Comparison of ENCODE assay signal across 26 cellular contexts in the genomic region with DNA sequence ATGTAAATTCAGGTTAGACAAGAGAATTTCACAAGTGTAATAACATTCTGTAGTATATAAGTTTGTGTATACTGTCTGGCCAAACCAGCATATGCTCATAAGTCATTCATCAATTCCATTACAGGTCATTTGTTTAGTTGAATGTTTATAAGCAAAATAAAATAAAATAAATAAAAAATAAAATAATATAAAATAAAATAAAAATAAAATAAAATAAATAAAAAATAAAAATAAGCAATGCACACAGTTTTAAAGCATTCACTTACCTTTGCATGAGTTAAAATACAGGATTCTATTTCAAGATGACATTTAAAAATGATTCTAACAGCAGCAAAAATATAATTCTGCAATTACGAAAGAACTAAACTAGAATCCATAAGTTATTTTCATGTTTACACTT. TPM values are rescaled to one million over a fixed set of nuclear protein-coding genes. Genes with fewer than 3 reads are reported as not detected.
DNase-seq lines count a peak whose midpoint lies in the region; ATAC-seq, FAIRE-seq and TF ChIP-seq lines count a peak whose summit lies in the region.
"Had no signal": no experiment of that assay in that cellular context is flagged by ENCODE, and none has a peak within 500 bp of the region (broad histone marks: within the 10 kb centered on the region; RNA-seq: fewer than 3 reads in every experiment).

No MANE protein-coding gene starts in this region.

- H3K36me3 ChIP-seq in uterus: no peaks in the 10 kb centered on the region
- H3K36me3 ChIP-seq: BE2C; BLaER1 treated with 17β-estradiol and CSF1 and Interleukin-3, amounts not matched to agents 10 nM and 100 nM had no signal

- CTCF ChIA-PET in WTC11 (lab: Charles Lee): no interaction called here

- H3K36me3 Mint-ChIP-seq in WTC11: no peaks in the 10 kb centered on the region
- H3K36me3 Mint-ChIP-seq in stimulated activated effector memory CD8-positive, alpha-beta T cell treated with anti-CD3 and anti-CD28 coated beads, Interleukin-12 subunit alpha, Interleukin-12 subunit beta, amount 100 ng/mL, for 72 hours: no peaks in the 10 kb centered on the region
- H3K36me3 Mint-ChIP-seq: CD14-positive monocyte; CD4-positive, alpha-beta memory T cell had no signal

- no peak for TF ChIP-seq POLR2A in uterus (IDR thresholded peaks at IDR 0.05)

- no peaks in the 10 kb centered on the region for H3K9me3 Mint-ChIP-seq in WTC11
- H3K9me3 Mint-ChIP-seq in stimulated activated effector memory CD8-positive, alpha-beta T cell treated with anti-CD3 and anti-CD28 coated beads, Interleukin-12 subunit alpha, Interleukin-12 subunit beta, amount 100 ng/mL, for 72 hours: no peaks in the 10 kb centered on the region
- H3K9me3 Mint-ChIP-seq: CD14-positive monocyte; CD4-positive, alpha-beta memory T cell had no signal

- POLR2A ChIA-PET in WTC11 (lab: Charles Lee): no interaction called here

- TF ChIP-seq CTCF in WTC11 (IDR thresholded peaks at IDR 0.05) (no peak), uterus (IDR thresholded peaks at IDR 0.05) (no peak)

- no peak overlapping the region for H3K27ac ChIP-seq in uterus
- H3K27ac ChIP-seq: 22Rv1; A549; BLaER1 treated with 17β-estradiol and CSF1 and Interleukin-3, amounts not matched to agents 10 nM and 100 nM; GM23248 had no signal

- ATAC-seq in WTC11: no peak
- no peak for ATAC-seq in stimulated activated effector memory CD8-positive, alpha-beta T cell treated with anti-CD3 and anti-CD28 coated beads, Interleukin-12 subunit alpha, Interleukin-12 subunit beta, amount 100 ng/mL, for 72 hours
- ATAC-seq: A549 had no signal

- intact Hi-C loops in uterus (cut with DNase I; ENCODE audit: low total_unique reads): no loop called here

- no peaks in the 10 kb centered on the region for H3K27me3 ChIP-seq in uterus
- H3K27me3 ChIP-seq: BE2C; BLaER1 treated with 17β-estradiol and CSF1 and Interleukin-3, amounts not matched to agents 10 nM and 100 nM had no signal

- no peak overlapping the region for H3K4me3 Mint-ChIP-seq in WTC11
- H3K4me3 Mint-ChIP-seq in stimulated activated effector memory CD8-positive, alpha-beta T cell treated with anti-CD3 and anti-CD28 coated beads, Interleukin-12 subunit alpha, Interleukin-12 subunit beta, amount 100 ng/mL, for 72 hours: no peak overlapping the region
- H3K4me3 Mint-ChIP-seq: CD14-positive monocyte; CD4-positive, alpha-beta memory T cell had no signal

- DNase-seq in WTC11 (ENCODE audit: low spot score): no peak
- DNase-seq in frontal cortex (ENCODE audit: low spot score in 2 of 2): no peak
- DNase-seq in stimulated activated effector memory CD8-positive, alpha-beta T cell treated with anti-CD3 and anti-CD28 coated beads, Interleukin-12 subunit alpha, Interleukin-12 subunit beta, amount 100 ng/mL, for 72 hours (ENCODE audit: low spot score in 2 of 2): no peak
- DNase-seq in CD1c-positive myeloid dendritic cell (ENCODE audit: extremely low spot score): no peak
- no peak for DNase-seq in T-helper 1 cell
- no peak for DNase-seq in uterus
- DNase-seq: ACHN; AML-193; BE2C; Calu3; CD4-positive, alpha-beta memory T cell; COR-L47; DMS53; DMS79 treated with DMSO at 0.1 percent for 48 hours; GM23248; HCEC 1CT had no signal

- FAIRE-seq in A204.1 (lab: Jason Lieb, UNC): peak; percentile 58
- FAIRE-seq in frontal cortex (lab: Jason Lieb, UNC): peak; percentile 85
- FAIRE-seq: A549, GM12892, H1 had no signal

- no peaks in the 10 kb centered on the region for H3K27me3 Mint-ChIP-seq in WTC11 (ENCODE audit: low read depth)
- H3K27me3 Mint-ChIP-seq: CD4-positive, alpha-beta memory T cell had no signal

- H3K4me3 ChIP-seq in uterus: no peak overlapping the region
- H3K4me3 ChIP-seq: A549; BLaER1 treated with 17β-estradiol and CSF1 and Interleukin-3, amounts not matched to agents 10 nM and 100 nM; GM23248 had no signal

- no peak overlapping the region for H3K27ac Mint-ChIP-seq in WTC11
- H3K27ac Mint-ChIP-seq in stimulated activated effector memory CD8-positive, alpha-beta T cell treated with anti-CD3 and anti-CD28 coated beads, Interleukin-12 subunit alpha, Interleukin-12 subunit beta, amount 100 ng/mL, for 72 hours: peak overlapping the region; percentile 23
- H3K27ac Mint-ChIP-seq: CD4-positive, alpha-beta memory T cell had no signal

- H3K9me3 ChIP-seq in uterus: no peaks in the 10 kb centered on the region
- H3K9me3 ChIP-seq: A549; BE2C; BLaER1 treated with 17β-estradiol and CSF1 and Interleukin-3, amounts not matched to agents 10 nM and 100 nM had no signal

- no peaks in the 10 kb centered on the region for H3K4me1 Mint-ChIP-seq in WTC11
- H3K4me1 Mint-ChIP-seq in stimulated activated effector memory CD8-positive, alpha-beta T cell treated with anti-CD3 and anti-CD28 coated beads, Interleukin-12 subunit alpha, Interleukin-12 subunit beta, amount 100 ng/mL, for 72 hours: peaks cover 11% of the 10 kb centered on the region
- H3K4me1 Mint-ChIP-seq: CD14-positive monocyte; CD4-positive, alpha-beta memory T cell had no signal

- H3K4me1 ChIP-seq in uterus: peaks cover 0 to 2% of the 10 kb centered on the region in 2 donors
- H3K4me1 ChIP-seq: A549; BE2C; BLaER1 treated with 17β-estradiol and CSF1 and Interleukin-3, amounts not matched to agents 10 nM and 100 nM had no signal

TF ChIP-seq in WTC11, 78 proteins besides CTCF, POLR2A, EP300 and RAD21:
- TF ChIP-seq, protein P1, sequence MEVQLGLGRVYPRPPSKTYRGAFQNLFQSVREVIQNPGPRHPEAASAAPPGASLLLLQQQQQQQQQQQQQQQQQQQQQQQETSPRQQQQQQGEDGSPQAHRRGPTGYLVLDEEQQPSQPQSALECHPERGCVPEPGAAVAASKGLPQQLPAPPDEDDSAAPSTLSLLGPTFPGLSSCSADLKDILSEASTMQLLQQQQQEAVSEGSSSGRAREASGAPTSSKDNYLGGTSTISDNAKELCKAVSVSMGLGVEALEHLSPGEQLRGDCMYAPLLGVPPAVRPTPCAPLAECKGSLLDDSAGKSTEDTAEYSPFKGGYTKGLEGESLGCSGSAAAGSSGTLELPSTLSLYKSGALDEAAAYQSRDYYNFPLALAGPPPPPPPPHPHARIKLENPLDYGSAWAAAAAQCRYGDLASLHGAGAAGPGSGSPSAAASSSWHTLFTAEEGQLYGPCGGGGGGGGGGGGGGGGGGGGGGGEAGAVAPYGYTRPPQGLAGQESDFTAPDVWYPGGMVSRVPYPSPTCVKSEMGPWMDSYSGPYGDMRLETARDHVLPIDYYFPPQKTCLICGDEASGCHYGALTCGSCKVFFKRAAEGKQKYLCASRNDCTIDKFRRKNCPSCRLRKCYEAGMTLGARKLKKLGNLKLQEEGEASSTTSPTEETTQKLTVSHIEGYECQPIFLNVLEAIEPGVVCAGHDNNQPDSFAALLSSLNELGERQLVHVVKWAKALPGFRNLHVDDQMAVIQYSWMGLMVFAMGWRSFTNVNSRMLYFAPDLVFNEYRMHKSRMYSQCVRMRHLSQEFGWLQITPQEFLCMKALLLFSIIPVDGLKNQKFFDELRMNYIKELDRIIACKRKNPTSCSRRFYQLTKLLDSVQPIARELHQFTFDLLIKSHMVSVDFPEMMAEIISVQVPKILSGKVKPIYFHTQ (CRISPR knock-in tag; IDR thresholded peaks at IDR 0.05): no peak
- TF ChIP-seq HMGA2 (CRISPR knock-in tag; IDR thresholded peaks at IDR 0.05): peak; percentile 94

RNA-seq across cellular contexts. Expression of a gene that starts 9.9 kb away (rescaled TPM):
- total RNA-seq in WTC11 (2021) (0.23 to 0.48 TPM (median 0.30 TPM) in 3 replicates), frontal cortex (0.82 TPM), uterus (100 to 1,000 TPM in 1 of 4 donors, 10 to 100 TPM in 3; 20.9 to 100 (median 71.8) TPM)
- total RNA-seq: Calu3; CD4-positive, alpha-beta memory T cell; Daoy; G401; H7 had no signal

Comparison
In these comparisons a context has a peak if more than half of its experiments do, and no peak if none do; other contexts are left out.
1. RNA of a gene that starts 9.9 kb away (total RNA-seq): 20.9 to 100 TPM in uterus; 0.82 TPM in frontal cortex (single experiment) and 0.23 to 0.48 TPM in WTC11; every median in the first group is over 10 times any median in the second.